In genomic region chr7:107327986-107328569, GRCh38 we compare ENCODE assay signal across 19 cellular contexts.
DNase-seq lines count a peak whose midpoint lies in the region; ATAC-seq, FAIRE-seq and TF ChIP-seq lines count a peak whose summit lies in the region.
"Had no signal": no experiment of that assay in that cellular context is flagged by ENCODE, and none has a peak within 500 bp of the region (broad histone marks: within the 10 kb centered on the region; RNA-seq: fewer than 3 reads in every experiment).

No MANE protein-coding gene starts in this region.

- DNase-seq in BJ (ENCODE audit: low read depth): peak; percentile 24
- no peak for DNase-seq in chondrocyte (ENCODE audit: low spot score)
- peak; percentile 43 for DNase-seq in kidney glomerular epithelial cell (lab: John Stamatoyannopoulos, UW)
- no peak for DNase-seq in NCI-H524 (lab: John Stamatoyannopoulos, UW)
- no peak for DNase-seq in MV-4-11 (lab: John Stamatoyannopoulos, UW)
- DNase-seq in D721Med (ENCODE audit: insufficient read length, low spot score): no peak
- DNase-seq in omental fat pad (ENCODE audit: low spot score): no peak
- DNase-seq: activated B cell treated with CpG ODN at 0.5 μM for 24 hours; activated CD8-positive, alpha-beta memory T cell treated with anti-CD3 and anti-CD28 coated beads, Interleukin-2, amount 50 U/mL, for 4 hours; activated naive CD4-positive, alpha-beta T cell treated with anti-CD3 and anti-CD28 coated beads for 36 hours; hypothalamus; left lung; NCI-H345; substantia nigra; T-helper 1 cell had no signal

- no peak for FAIRE-seq in D721Med (lab: Jason Lieb, UNC)

- CTCF ChIA-PET in BJ (lab: Yijun Ruan, JAX): no interaction called here

- no peak for TF ChIP-seq EP300 in Ishikawa (IDR thresholded peaks at IDR 0.05; ENCODE audit: borderline replicate concordance)

- H3K36me3 ChIP-seq in BJ (ENCODE audit: control insufficient read depth, insufficient read depth, low read length): no peaks in the 10 kb centered on the region; the same call in 1 of the 2 replicates

- POLR2A ChIA-PET in BJ (lab: Charles Lee): no interaction called here

- no peak overlapping the region for H3K4me3 Mint-ChIP-seq in chondrocyte (ENCODE audit: unreplicated experiment)
- H3K4me3 Mint-ChIP-seq: activated B cell treated with CpG ODN at 0.5 μM for 24 hours; activated naive CD4-positive, alpha-beta T cell treated with anti-CD3 and anti-CD28 coated beads for 36 hours; CD14-positive monocyte; central memory CD8-positive, alpha-beta T cell; IgD-negative memory B cell had no signal

- peaks cover 9% of the 10 kb centered on the region for H3K9me3 Mint-ChIP-seq in chondrocyte (ENCODE audit: low read depth)
- H3K9me3 Mint-ChIP-seq: activated B cell treated with CpG ODN at 0.5 μM for 24 hours; activated naive CD4-positive, alpha-beta T cell treated with anti-CD3 and anti-CD28 coated beads for 36 hours; central memory CD8-positive, alpha-beta T cell; IgD-negative memory B cell had no signal

- peak overlapping the region; percentile 49 for H3K27ac Mint-ChIP-seq in chondrocyte (ENCODE audit: unreplicated experiment)
- H3K27ac Mint-ChIP-seq: activated B cell treated with CpG ODN at 0.5 μM for 24 hours; activated naive CD4-positive, alpha-beta T cell treated with anti-CD3 and anti-CD28 coated beads for 36 hours had no signal

- H3K36me3 Mint-ChIP-seq in chondrocyte (ENCODE audit: low read depth): peaks cover 1% of the 10 kb centered on the region

- TF ChIP-seq CTCF in BJ (IDR thresholded peaks at IDR 0.05; ENCODE audit: insufficient read depth, low read depth, low read length) (no peak), chondrocyte (IDR thresholded peaks at IDR 0.05) (no peak), D721Med (IDR thresholded peaks at IDR 0.05; ENCODE audit: insufficient read depth, missing control alignments) (no peak), omental fat pad (IDR thresholded peaks at IDR 0.05) (no peak)

- H3K4me3 ChIP-seq in BJ (ENCODE audit: low read depth, low read length): no peak overlapping the region
- H3K4me3 ChIP-seq: left lung had no signal

- H3K4me1 Mint-ChIP-seq in chondrocyte (ENCODE audit: low read depth): peaks cover 19% of the 10 kb centered on the region

- no peaks in the 10 kb centered on the region for H3K27me3 Mint-ChIP-seq in chondrocyte (ENCODE audit: low read depth)
- H3K27me3 Mint-ChIP-seq: activated B cell treated with CpG ODN at 0.5 μM for 24 hours; central memory CD8-positive, alpha-beta T cell; IgD-negative memory B cell had no signal

- no peak for ATAC-seq in omental fat pad (ENCODE audit: low FRiP score)
- ATAC-seq: left lung had no signal

- H3K27me3 ChIP-seq in BJ (ENCODE audit: control insufficient read depth, insufficient read depth, low read length): no peaks in the 10 kb centered on the region
- H3K27me3 ChIP-seq: left lung had no signal

- TF ChIP-seq RAD21 in Ishikawa (IDR thresholded peaks at IDR 0.05; ENCODE audit: low read depth): no peak

TF ChIP-seq in Ishikawa, 13 proteins besides CTCF, POLR2A, EP300 and RAD21:
- no peak for TF ChIP-seq ZBTB7A (IDR thresholded peaks at IDR 0.05; ENCODE audit: low read depth)
- no peak for TF ChIP-seq EGR1 (IDR thresholded peaks at IDR 0.05)
- TF ChIP-seq TEAD4 (IDR thresholded peaks at IDR 0.05): peak; percentile 39; the same call in 1 of the 2 replicates
- no peak for TF ChIP-seq TAF1 (IDR thresholded peaks at IDR 0.05; ENCODE audit: low read depth)

Comparison
In these comparisons a context has a peak if more than half of its experiments do, and no peak if none do; other contexts are left out.
1. DNase-seq: peak in BJ (single experiment) and kidney glomerular epithelial cell (single experiment); none in chondrocyte (single experiment), NCI-H524 (0 of 2), MV-4-11 (single experiment), D721Med (single experiment) and omental fat pad (single experiment).